Comparison of ENCODE assay signal across 8 cellular contexts in genomic region chr9:33159760-33160127, GRCh38. TPM values are rescaled to one million over a fixed set of nuclear protein-coding genes. Genes with fewer than 3 reads are reported as not detected.
DNase-seq lines count a peak whose midpoint lies in the region; ATAC-seq and TF ChIP-seq lines count a peak whose summit lies in the region.

No MANE protein-coding gene starts in this region.

- no peaks in the 10 kb centered on the region for H3K27me3 Mint-ChIP-seq in MCF 10A (ENCODE audit: insufficient read depth, unreplicated experiment)

- ATAC-seq in GM18508 (IDR thresholded peaks at IDR 0.05; ENCODE audit: insufficient read depth, unreplicated experiment) (peak; percentile 27), HG03135 (IDR thresholded peaks at IDR 0.05; ENCODE audit: unreplicated experiment) (peak; percentile 17), lung (ENCODE audit: insufficient read depth, low FRiP score) (peak; percentile 5), HG03520 (IDR thresholded peaks at IDR 0.05; ENCODE audit: unreplicated experiment) (no peak), GM19397 (IDR thresholded peaks at IDR 0.05; ENCODE audit: unreplicated experiment) (no peak)

- no TSS peak for BruUV-seq in MCF 10A (replicated peaks; lab: Mats Ljungman, UMichigan)

- H3K4me3 ChIP-seq in lung: no peak overlapping the region

- H3K27me3 ChIP-seq in lung (ENCODE audit: control insufficient read depth, insufficient read depth): no peaks in the 10 kb centered on the region

- TF ChIP-seq CTCF in MCF 10A (IDR thresholded peaks at IDR 0.05; ENCODE audit: unreplicated experiment) (no peak), lung (IDR thresholded peaks at IDR 0.05; ENCODE audit: control extremely low read depth, extremely low read depth) (no peak)

- peaks cover 32% of the 10 kb centered on the region for H3K36me3 Mint-ChIP-seq in MCF 10A (ENCODE audit: insufficient read depth, unreplicated experiment)

- CTCF ChIA-PET in MCF 10A (lab: Yijun Ruan, JAX): interaction anchor here (0.6 to 2.2 kb wide), 10 partner anchors 8 to 235 kb away, joined by 3 to 10 read pairs (median 4); no protein-coding TSS in a partner anchor

- intact Hi-C loops in MCF 10A (cut with micrococcal nuclease): no loop called here

- H3K36me3 ChIP-seq in lung (ENCODE audit: control insufficient read depth in 2 of 2, insufficient read depth in 2 of 2, low read length in 2 of 2): peaks cover 0 to 2% of the 10 kb centered on the region in 2 donors

- peaks cover 52 to 87% of the 10 kb centered on the region in 2 donors for H3K4me1 ChIP-seq in lung (ENCODE audit: control insufficient read depth in 2 of 2, insufficient read depth in 2 of 2, low read length in 2 of 2)

- H3K27ac Mint-ChIP-seq in MCF 10A (ENCODE audit: low read depth, unreplicated experiment): peak overlapping the region; percentile 89

- peaks cover 76% of the 10 kb centered on the region for H3K4me1 Mint-ChIP-seq in MCF 10A (ENCODE audit: insufficient read depth, unreplicated experiment)

- H3K9me3 ChIP-seq in lung (ENCODE audit: control insufficient read depth in 2 of 2, insufficient read depth in 1 of 2, low read length in 1 of 2): no peaks in the 10 kb centered on the region

- peak overlapping the region; percentile 92 to 96 for H3K27ac ChIP-seq in lung (ENCODE audit: low read depth in 1 of 2, low read length in 1 of 2)

- WGBS in lung, 2 donors: 6% methylated on average over 2 of the region's 2 CpGs

- POLR2A ChIA-PET in MCF 10A (lab: Yijun Ruan, JAX): interaction anchor here (0.6 to 12.0 kb wide), 26 partner anchors 8 to 608 kb away, joined by 3 to 242 read pairs (median 8); partner anchors contain the start of genes BAG1, CHMP5, DNAJA1 and NDUFB6

- H3K4me3 Mint-ChIP-seq in MCF 10A (ENCODE audit: unreplicated experiment): peak overlapping the region; percentile 96

- DNase-seq in T-helper 2 cell (peak in 4 of 5 experiments; percentile 45 to 85 (median 64)), MCF 10A (ENCODE audit: unreplicated experiment) (peak; percentile 77), lung (ENCODE audit: low spot score) (peak; percentile 54)
- peak; percentile 55 to 75 for DNase-seq in stimulated activated CD8-positive, alpha-beta memory T cell treated with anti-CD3 and anti-CD28 coated beads, Interleukin-7, amount 100 ng/mL, for 48 hours (ENCODE audit: extremely low read depth in 1 of 2, low read depth in 1 of 2)

- H3K9me3 Mint-ChIP-seq in MCF 10A (ENCODE audit: unreplicated experiment): no peaks in the 10 kb centered on the region

RNA-seq across cellular contexts. Expression of gene B4GALT1, which starts 7.4 kb away (rescaled TPM):
- total RNA-seq in MCF 10A (2022) (155 and 184 TPM in 2 replicates), lung (100 to 1,000 TPM in 1 of 2 donors, 10 to 100 TPM in 1; 58.8 to 114 TPM)
- 100 to 1,000 TPM in 1 of 2 donors, 10 to 100 TPM in 1; 27.2 to 130 TPM for polyA plus RNA-seq in lung

Comparison
In these comparisons a context has a peak if more than half of its experiments do, and no peak if none do; other contexts are left out.
1. ATAC-seq: peak in GM18508 (single experiment), HG03135 (single experiment) and lung (single experiment); none in HG03520 (single experiment) and GM19397 (single experiment).
2. Peak in every context shown above with its lines, with median percentiles within 50 percentile points of each other: DNase-seq.